ENCODE assay signal across 1 cellular context in genomic region chr16:4746215-4746614, GRCh38.
TF ChIP-seq lines count a peak whose summit lies in the region.

No MANE protein-coding gene starts in this region.

TF ChIP-seq in IMR-90, 13 proteins besides CTCF, POLR2A, EP300 and RAD21:
- TF ChIP-seq CEBPB (IDR thresholded peaks at IDR 0.05; ENCODE audit: low read depth, low read length) (no peak), BHLHE40 (IDR thresholded peaks at IDR 0.05; ENCODE audit: low read depth, low read length) (no peak), FOS (IDR thresholded peaks at IDR 0.05; ENCODE audit: low read depth, low read length) (no peak), RFX5 (IDR thresholded peaks at IDR 0.05; ENCODE audit: low read depth, low read length) (no peak), ELK1 (IDR thresholded peaks at IDR 0.05; ENCODE audit: borderline replicate concordance, low read depth, low read length) (no peak)
TF ChIP-seq in IMR-90: peak in this region for 0.
